Comparison of ENCODE assay signal across 11 cellular contexts in the genomic region with DNA sequence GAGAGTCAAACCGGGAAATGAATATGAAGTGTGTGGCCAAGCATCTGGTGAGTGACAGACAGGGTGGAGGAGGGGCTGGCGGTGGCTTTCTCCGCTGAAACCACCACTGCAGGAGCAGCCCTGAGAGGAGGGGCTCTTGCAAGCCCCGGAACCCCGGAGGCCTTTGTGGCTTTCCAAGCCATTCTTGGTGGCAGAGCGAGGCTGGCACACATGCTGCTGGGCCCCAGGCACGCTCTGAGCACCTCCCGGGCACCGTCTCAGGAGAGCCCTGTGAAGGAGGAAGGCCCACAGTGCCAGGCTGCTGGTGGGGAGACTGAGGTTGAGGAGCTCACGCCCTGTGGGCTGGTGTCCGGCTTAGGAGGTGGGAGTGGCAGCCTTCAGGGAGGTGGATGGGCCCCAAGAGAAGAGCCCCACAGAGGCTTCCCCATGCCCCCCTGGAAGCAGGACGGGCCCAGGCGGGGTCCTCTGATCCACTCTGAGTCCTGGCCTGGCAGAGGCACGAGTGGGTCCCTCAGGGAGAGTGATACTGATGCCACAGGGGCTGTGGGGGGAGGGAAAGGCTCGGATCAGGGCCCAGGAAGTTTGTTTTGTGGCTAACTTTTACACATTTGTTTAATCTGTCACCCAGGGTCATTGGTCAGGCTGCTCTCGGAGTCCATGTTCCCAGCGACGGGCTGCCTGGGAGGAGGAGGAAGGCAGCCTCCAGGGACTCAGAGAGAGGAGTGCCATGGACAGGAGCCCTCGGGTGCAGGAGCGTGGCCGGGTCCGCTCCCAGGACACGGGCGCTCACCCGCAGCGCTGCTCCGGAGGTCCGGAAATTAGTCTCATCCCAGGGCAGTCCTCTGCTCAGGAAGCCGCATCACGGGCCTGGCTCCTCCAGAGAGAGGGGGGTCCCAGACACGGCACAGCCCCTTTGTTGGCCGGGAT.
A peak's percentile ranks its signal among the peaks of the same experiment; 100 is the strongest.
DNase-seq lines count a peak whose midpoint lies in the region; ATAC-seq and TF ChIP-seq lines count a peak whose summit lies in the region.
"Had no signal": no experiment of that assay in that cellular context is flagged by ENCODE, and none has a peak within 500 bp of the region (broad histone marks: within the 10 kb centered on the region; RNA-seq: fewer than 3 reads in every experiment).

No MANE protein-coding gene starts in this region.

- peaks cover 6% of the 10 kb centered on the region for H3K27me3 Mint-ChIP-seq in activated CD4-positive, alpha-beta memory T cell treated with anti-CD3 and anti-CD28 coated beads for 36 hours
- H3K27me3 Mint-ChIP-seq in activated CD4-positive, alpha-beta memory T cell treated with anti-CD3 and anti-CD28 coated beads, Interleukin-2, amount 10 ng/mL, durations not matched to agents 7 days and 5 days: no peaks in the 10 kb centered on the region
- H3K27me3 Mint-ChIP-seq in activated CD8-positive, alpha-beta T cell treated with anti-CD3 and anti-CD28 coated beads for 36 hours: peaks cover 3% of the 10 kb centered on the region
- H3K27me3 Mint-ChIP-seq in CD14-positive monocyte (ENCODE audit: low read depth in 3 of 3): peaks cover 2 to 3% (median 2%) of the 10 kb centered on the region in 3 donors
- H3K27me3 Mint-ChIP-seq: activated naive CD4-positive, alpha-beta T cell treated with anti-CD3 and anti-CD28 coated beads, Interleukin-2, amount 10 ng/mL, durations not matched to agents 7 days and 5 days had no signal

- CTCF ChIA-PET in activated CD4-positive, alpha-beta memory T cell treated with anti-CD3 and anti-CD28 coated beads for 36 hours (lab: Charles Lee): no interaction called here
- CTCF ChIA-PET in activated CD4-positive, alpha-beta memory T cell treated with anti-CD3 and anti-CD28 coated beads, Interleukin-2, amount 10 ng/mL, durations not matched to agents 7 days and 5 days (lab: Charles Lee): no interaction called here
- CTCF ChIA-PET in activated CD8-positive, alpha-beta T cell treated with anti-CD3 and anti-CD28 coated beads for 36 hours (lab: Charles Lee): no interaction called here

- no peak overlapping the region for H3K4me3 Mint-ChIP-seq in activated CD4-positive, alpha-beta memory T cell treated with anti-CD3 and anti-CD28 coated beads for 36 hours
- no peak overlapping the region for H3K4me3 Mint-ChIP-seq in activated CD4-positive, alpha-beta memory T cell treated with anti-CD3 and anti-CD28 coated beads, Interleukin-2, amount 10 ng/mL, durations not matched to agents 7 days and 5 days
- H3K4me3 Mint-ChIP-seq in activated CD8-positive, alpha-beta T cell treated with anti-CD3 and anti-CD28 coated beads for 36 hours: no peak overlapping the region
- no peak overlapping the region for H3K4me3 Mint-ChIP-seq in CD14-positive monocyte
- H3K4me3 Mint-ChIP-seq: activated naive CD4-positive, alpha-beta T cell treated with anti-CD3 and anti-CD28 coated beads, Interleukin-2, amount 10 ng/mL, durations not matched to agents 7 days and 5 days had no signal

- no peaks in the 10 kb centered on the region for H3K36me3 Mint-ChIP-seq in activated CD4-positive, alpha-beta memory T cell treated with anti-CD3 and anti-CD28 coated beads for 36 hours
- H3K36me3 Mint-ChIP-seq in activated CD4-positive, alpha-beta memory T cell treated with anti-CD3 and anti-CD28 coated beads, Interleukin-2, amount 10 ng/mL, durations not matched to agents 7 days and 5 days (ENCODE audit: low read depth): no peaks in the 10 kb centered on the region
- H3K36me3 Mint-ChIP-seq in activated CD8-positive, alpha-beta T cell treated with anti-CD3 and anti-CD28 coated beads for 36 hours (ENCODE audit: low read depth): no peaks in the 10 kb centered on the region
- no peaks in the 10 kb centered on the region for H3K36me3 Mint-ChIP-seq in CD14-positive monocyte

- DNase-seq in activated CD4-positive, alpha-beta memory T cell treated with anti-CD3 and anti-CD28 coated beads for 36 hours: peak; percentile 68
- DNase-seq in activated CD4-positive, alpha-beta memory T cell treated with anti-CD3 and anti-CD28 coated beads, Interleukin-2, amount 10 ng/mL, durations not matched to agents 7 days and 5 days: no peak
- peak; percentile 83 for DNase-seq in activated CD8-positive, alpha-beta T cell treated with anti-CD3 and anti-CD28 coated beads for 36 hours
- DNase-seq in left kidney (ENCODE audit: low read depth, low spot score) (peak; percentile 91), CD14-positive monocyte (ENCODE audit: low spot score) (no peak), GM20000 (ENCODE audit: low spot score) (no peak), posterior vena cava (ENCODE audit: low spot score) (no peak)
- peak; percentile 73 for DNase-seq in stimulated activated CD8-positive, alpha-beta memory T cell treated with anti-CD3 and anti-CD28 coated beads, Interleukin-4, amount 100 ng/mL, for 48 hours
- DNase-seq: activated naive CD4-positive, alpha-beta T cell treated with anti-CD3 and anti-CD28 coated beads, Interleukin-2, amount 10 ng/mL, durations not matched to agents 7 days and 5 days; NCI-H345; T-helper 9 cell had no signal

- POLR2A ChIA-PET in activated CD4-positive, alpha-beta memory T cell treated with anti-CD3 and anti-CD28 coated beads for 36 hours (lab: Charles Lee): no interaction called here
- POLR2A ChIA-PET in activated CD4-positive, alpha-beta memory T cell treated with anti-CD3 and anti-CD28 coated beads, Interleukin-2, amount 10 ng/mL, durations not matched to agents 7 days and 5 days (lab: Charles Lee): no interaction called here
- POLR2A ChIA-PET in activated CD8-positive, alpha-beta T cell treated with anti-CD3 and anti-CD28 coated beads for 36 hours (lab: Charles Lee): no interaction called here

- intact Hi-C loops in activated CD4-positive, alpha-beta memory T cell treated with anti-CD3 and anti-CD28 coated beads for 36 hours (cut with micrococcal nuclease): no loop called here
- intact Hi-C loops in activated CD8-positive, alpha-beta T cell treated with anti-CD3 and anti-CD28 coated beads for 36 hours (cut with micrococcal nuclease): no loop called here
- intact Hi-C loops in CD14-positive monocyte (cut with micrococcal nuclease) (no loop called here), posterior vena cava (cut with DNase I) (no loop called here)

- no peaks in the 10 kb centered on the region for H3K4me1 Mint-ChIP-seq in activated CD4-positive, alpha-beta memory T cell treated with anti-CD3 and anti-CD28 coated beads for 36 hours (ENCODE audit: low read depth)
- H3K4me1 Mint-ChIP-seq in activated CD4-positive, alpha-beta memory T cell treated with anti-CD3 and anti-CD28 coated beads, Interleukin-2, amount 10 ng/mL, durations not matched to agents 7 days and 5 days: no peaks in the 10 kb centered on the region
- H3K4me1 Mint-ChIP-seq in activated CD8-positive, alpha-beta T cell treated with anti-CD3 and anti-CD28 coated beads for 36 hours (ENCODE audit: low read depth): peaks cover 5% of the 10 kb centered on the region
- peaks cover 2% of the 10 kb centered on the region for H3K4me1 Mint-ChIP-seq in CD14-positive monocyte
- H3K4me1 Mint-ChIP-seq: activated naive CD4-positive, alpha-beta T cell treated with anti-CD3 and anti-CD28 coated beads, Interleukin-2, amount 10 ng/mL, durations not matched to agents 7 days and 5 days had no signal

- peak; percentile 96 for ATAC-seq in activated CD8-positive, alpha-beta T cell treated with anti-CD3 and anti-CD28 coated beads for 36 hours

- no peak for TF ChIP-seq CTCF in activated CD8-positive, alpha-beta T cell treated with anti-CD3 and anti-CD28 coated beads for 36 hours (IDR thresholded peaks at IDR 0.05)
- no peak for TF ChIP-seq CTCF in CD14-positive monocyte (IDR thresholded peaks at IDR 0.05)
- no peak for TF ChIP-seq CTCF in GM20000 (IDR thresholded peaks at IDR 0.05; ENCODE audit: extremely low read depth, missing control alignments)

- H3K27ac Mint-ChIP-seq in activated CD4-positive, alpha-beta memory T cell treated with anti-CD3 and anti-CD28 coated beads for 36 hours: no peak overlapping the region
- H3K27ac Mint-ChIP-seq in activated CD4-positive, alpha-beta memory T cell treated with anti-CD3 and anti-CD28 coated beads, Interleukin-2, amount 10 ng/mL, durations not matched to agents 7 days and 5 days: no peak overlapping the region
- H3K27ac Mint-ChIP-seq in activated CD8-positive, alpha-beta T cell treated with anti-CD3 and anti-CD28 coated beads for 36 hours: peak overlapping the region; percentile 17
- no peak overlapping the region for H3K27ac Mint-ChIP-seq in CD14-positive monocyte
- H3K27ac Mint-ChIP-seq: activated naive CD4-positive, alpha-beta T cell treated with anti-CD3 and anti-CD28 coated beads, Interleukin-2, amount 10 ng/mL, durations not matched to agents 7 days and 5 days had no signal

- H3K9me3 Mint-ChIP-seq in activated CD4-positive, alpha-beta memory T cell treated with anti-CD3 and anti-CD28 coated beads for 36 hours: no peaks in the 10 kb centered on the region
- peaks cover 20% of the 10 kb centered on the region for H3K9me3 Mint-ChIP-seq in activated CD4-positive, alpha-beta memory T cell treated with anti-CD3 and anti-CD28 coated beads, Interleukin-2, amount 10 ng/mL, durations not matched to agents 7 days and 5 days
- H3K9me3 Mint-ChIP-seq in activated CD8-positive, alpha-beta T cell treated with anti-CD3 and anti-CD28 coated beads for 36 hours: no peaks in the 10 kb centered on the region
- peaks cover 0 to 8% (median 2%) of the 10 kb centered on the region in 7 donors for H3K9me3 Mint-ChIP-seq in CD14-positive monocyte

Comparison
In these comparisons a context has a peak if more than half of its experiments do, and no peak if none do; other contexts are left out.
1. DNase-seq: peak in activated CD4-positive, alpha-beta memory T cell treated with anti-CD3 and anti-CD28 coated beads for 36 hours (single experiment), activated CD8-positive, alpha-beta T cell treated with anti-CD3 and anti-CD28 coated beads for 36 hours (single experiment), left kidney (single experiment) and stimulated activated CD8-positive, alpha-beta memory T cell treated with anti-CD3 and anti-CD28 coated beads, Interleukin-4, amount 100 ng/mL, for 48 hours (single experiment); none in activated CD4-positive, alpha-beta memory T cell treated with anti-CD3 and anti-CD28 coated beads, Interleukin-2, amount 10 ng/mL, durations not matched to agents 7 days and 5 days (single experiment), CD14-positive monocyte (single experiment), GM20000 (single experiment) and posterior vena cava (single experiment).